In the genomic region with DNA sequence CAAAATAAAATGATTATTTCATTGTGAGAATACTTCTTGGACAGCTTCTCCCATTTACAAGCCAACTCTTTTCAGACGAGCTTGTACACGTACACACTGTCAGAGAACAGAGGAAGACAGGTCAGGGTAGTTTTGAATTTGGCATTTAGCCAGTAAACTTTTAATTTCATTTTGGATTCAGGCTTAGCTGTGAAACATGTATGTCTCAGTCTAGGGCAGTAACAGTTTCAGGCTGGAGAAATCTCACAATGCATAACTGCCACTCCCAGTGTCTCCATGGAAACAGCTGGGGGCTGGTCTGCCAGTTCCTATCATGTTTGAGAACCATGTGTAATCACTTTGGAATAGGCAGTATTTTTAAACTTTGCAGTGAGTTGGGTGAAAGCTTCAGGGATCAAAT, we compare ENCODE assay signal across 1 cellular context.
TF ChIP-seq lines count a peak whose summit lies in the region.

No MANE protein-coding gene starts in this region.

TF ChIP-seq in SK-N-SH treated with all-trans-retinoic acid at 6 μM for 48 hours, 23 proteins besides CTCF, POLR2A, EP300 and RAD21 (continued from another document):
- TF ChIP-seq ZNF565 (CRISPR knock-in tag; conservative IDR thresholded peaks at IDR 0.05; ENCODE audit: low read depth) (no peak), ZC3H10 (CRISPR knock-in tag; IDR thresholded peaks at IDR 0.05) (no peak), ZFP30 (CRISPR knock-in tag; IDR thresholded peaks at IDR 0.05) (no peak)
